8 cellular contexts compared by ENCODE assay signal in the genomic region with DNA sequence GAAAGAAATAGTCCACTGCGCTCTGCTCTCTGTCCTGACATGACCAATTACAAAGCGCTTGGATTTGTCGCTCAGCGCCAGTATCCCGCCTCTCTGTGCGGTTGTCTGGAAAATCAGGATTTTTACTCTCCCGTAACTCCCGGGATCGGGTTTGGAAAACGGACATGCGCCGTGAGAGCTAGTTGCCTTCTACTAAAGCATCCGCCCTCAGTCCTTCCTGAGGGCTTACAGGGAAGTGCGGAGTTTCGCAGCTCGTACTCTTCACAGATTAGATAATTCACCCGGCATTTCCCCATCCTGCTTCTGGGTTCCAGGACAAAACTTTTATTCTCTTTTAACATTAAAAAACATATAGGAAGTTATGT. TPM values are rescaled to one million over a fixed set of nuclear protein-coding genes. Genes with fewer than 3 reads are reported as not detected.
DNase-seq lines count a peak whose midpoint lies in the region; ATAC-seq lines count a peak whose summit lies in the region.

No MANE protein-coding gene starts in this region.

- H3K4me3 ChIP-seq in esophagus (ENCODE audit: low read depth in 1 of 2, low read length in 2 of 2) (peak overlapping the region; percentile 84 to 99), mucosa of rectum (ENCODE audit: low read length in 2 of 2) (peak overlapping the region; percentile 92 to 99)

- H3K9me3 ChIP-seq in esophagus (ENCODE audit: control insufficient read depth in 2 of 2, insufficient read depth in 1 of 2, low read depth in 1 of 2, low read length in 1 of 2) (no peaks in the 10 kb centered on the region), mucosa of rectum (ENCODE audit: control insufficient read depth in 2 of 2, low read length in 2 of 2) (no peaks in the 10 kb centered on the region)

- no peaks in the 10 kb centered on the region for H3K27me3 ChIP-seq in esophagus (ENCODE audit: control insufficient read depth in 1 of 2, insufficient read depth in 2 of 2, low read length in 2 of 2)
- no peaks in the 10 kb centered on the region for H3K27me3 ChIP-seq in mucosa of rectum (ENCODE audit: control insufficient read depth in 2 of 2, insufficient read depth in 2 of 2, low read length in 2 of 2)

- ATAC-seq in GM21526 (IDR thresholded peaks at IDR 0.05; ENCODE audit: low FRiP score, unreplicated experiment): peak; percentile 41

- H3K4me1 ChIP-seq in esophagus (ENCODE audit: control insufficient read depth in 2 of 2, insufficient read depth in 2 of 2, low read length in 1 of 2): peaks cover 0 to 3% of the 10 kb centered on the region in 2 donors
- peaks cover 12 to 14% of the 10 kb centered on the region in 2 donors for H3K4me1 ChIP-seq in mucosa of rectum (ENCODE audit: control insufficient read depth in 2 of 2, insufficient read depth in 2 of 2, low read length in 2 of 2)

- DNase-seq in D341Med (ENCODE audit: low spot score): peak; percentile 84
- peak; percentile 90 for DNase-seq in HuH-7.5 (ENCODE audit: low spot score)
- DNase-seq in OCI-M1 (lab: John Stamatoyannopoulos, UW): peak; percentile 98
- DNase-seq in activated T-cell treated with anti-CD3 and anti-CD28 coated beads for 48 hours (ENCODE audit: low read depth): peak; percentile 63
- peak; percentile 41 to 45 for DNase-seq in stimulated activated CD8-positive, alpha-beta memory T cell treated with anti-CD3 and anti-CD28 coated beads, Interleukin-4, amount 100 ng/mL, for 4 hours (ENCODE audit: low read depth in 2 of 2, low spot score in 1 of 2)

- H3K27ac ChIP-seq in esophagus (ENCODE audit: low read depth in 2 of 2, low read length in 1 of 2) (peak overlapping the region; percentile 94 to 97), mucosa of rectum (ENCODE audit: low read depth in 2 of 2, low read length in 2 of 2) (peak overlapping the region; percentile 93 to 95)

- no peaks in the 10 kb centered on the region for H3K36me3 ChIP-seq in esophagus (ENCODE audit: control insufficient read depth in 2 of 2, insufficient read depth in 2 of 2, low read length in 1 of 2)
- H3K36me3 ChIP-seq in mucosa of rectum (ENCODE audit: control insufficient read depth in 2 of 2, insufficient read depth in 2 of 2, low read length in 2 of 2): no peaks in the 10 kb centered on the region

- 0% methylated on average over 17 of the region's 17 CpGs for WGBS in esophagus, 2 donors

- peak overlapping the region; percentile 82 to 98 for H3K9ac ChIP-seq in mucosa of rectum (ENCODE audit: low read depth in 1 of 2, low read length in 2 of 2)

RNA-seq across cellular contexts. Expression of a gene that starts 0.4 kb away (rescaled TPM):
- polyA plus RNA-seq in esophagus: 10 to 100 TPM in 1 of 2 donors, 1 to 10 TPM in 1; 9.4 to 11.1 TPM

RNA-seq across cellular contexts. Expression of a gene that starts 0.7 kb away (rescaled TPM):
- 1 to 10 TPM; 1.2 to 4.4 TPM for polyA plus RNA-seq in esophagus

Comparison
In these comparisons a context has a peak if more than half of its experiments do, and no peak if none do; other contexts are left out.
1. Peak in every context shown above with its lines: DNase-seq, ATAC-seq, H3K4me3 ChIP-seq and H3K27ac ChIP-seq.
2. DNase-seq: peak in every context shown above with its lines; median percentile 98 in OCI-M1; 90 in HuH-7.5; 84 in D341Med; 63 in activated T-cell treated with anti-CD3 and anti-CD28 coated beads for 48 hours; 43 in stimulated activated CD8-positive, alpha-beta memory T cell treated with anti-CD3 and anti-CD28 coated beads, Interleukin-4, amount 100 ng/mL, for 4 hours.